In the genomic region with DNA sequence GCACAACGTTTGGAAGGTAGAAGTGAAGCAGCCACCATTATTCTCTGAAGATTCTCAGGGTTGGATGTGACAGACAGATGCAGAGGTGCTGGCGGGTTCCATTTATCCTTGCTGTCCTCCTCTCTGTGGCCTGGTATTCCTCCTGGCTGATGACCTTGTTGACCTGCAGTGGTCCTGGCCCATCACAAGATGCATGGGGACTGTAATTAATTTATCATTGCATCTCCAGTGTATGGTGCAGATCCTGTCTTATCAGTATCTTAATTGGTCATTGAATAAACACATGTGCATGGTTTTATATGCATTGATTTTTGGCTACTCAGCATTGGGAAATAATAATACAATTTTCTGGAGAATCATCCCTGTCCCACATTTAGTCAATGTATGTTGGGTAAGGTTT, we compare ENCODE assay signal across 37 cellular contexts. TPM values are rescaled to one million over a fixed set of nuclear protein-coding genes. Genes with fewer than 3 reads are reported as not detected.
"Had no signal": no experiment of that assay in that cellular context is flagged by ENCODE, and none has a peak within 500 bp of the region (broad histone marks: within the 10 kb centered on the region; RNA-seq: fewer than 3 reads in every experiment).

No MANE protein-coding gene starts in this region.

- H3K27me3 ChIP-seq: MG63 had no signal

- H3K36me3 ChIP-seq: MG63 had no signal

- H3K9me3 ChIP-seq: MG63 had no signal

- H3K27ac ChIP-seq: KMS-11 had no signal

- H3K9ac ChIP-seq: KMS-11 had no signal

- H3K4me3 ChIP-seq: MG63 had no signal

- DNase-seq: Karpas-422, Kasumi-1, MG63, MM.1S, MV-4-11, NCI-H1048, NCI-H1092, NCI-H1092 treated with DMSO at 0.1 percent for 48 hours, NCI-H1105, NCI-H1105 treated with DMSO at 0.1 percent for 48 hours, NCI-H1417, NCI-H1417 treated with DMSO at 0.1 percent for 48 hours, NCI-H1436, NCI-H1436 treated with DMSO at 0.1 percent for 48 hours, NCI-H146, NCI-H1694, NCI-H1694 treated with DMSO at 0.1 percent for 48 hours, NCI-H187, NCI-H187 treated with DMSO at 0.1 percent for 48 hours, NCI-H1930, NCI-H2029, NCI-H2029 treated with DMSO at 0.1 percent for 48 hours, NCI-H2081, NCI-H2081 treated with DMSO at 0.1 percent for 48 hours, NCI-H2107, NCI-H2171, NCI-H2171 treated with DMSO at 0.1 percent for 48 hours, NCI-H2227 treated with DMSO at 0.1 percent for 48 hours, NCI-H226, NCI-H345, NCI-H446, NCI-H446 treated with DMSO at 0.1 percent for 48 hours, NCI-H510A, NCI-H510A treated with DMSO at 0.1 percent for 48 hours had no signal

- H3K4me2 ChIP-seq: KMS-11 had no signal

RNA-seq across cellular contexts. Expression of a gene that starts 18.2 kb away (rescaled TPM):
- total RNA-seq: LHCN-M2, MCF 10A had no signal
